Comparison of ENCODE assay signal across 26 cellular contexts in genomic region chr5:160961761-160962160, GRCh38.
"Had no signal": no experiment of that assay in that cellular context is flagged by ENCODE, and none has a peak within 500 bp of the region (broad histone marks: within the 10 kb centered on the region; RNA-seq: fewer than 3 reads in every experiment).

No MANE protein-coding gene starts in this region.

- ATAC-seq: left cardiac atrium; natural killer cell treated with Interleukin-12 subunit alpha and Interleukin-12 subunit beta and Interleukin-15 and Interleukin-18, amount 100 ng/mL, for 72 hours; T-helper 17 cell had no signal

- H3K4me3 Mint-ChIP-seq: activated CD4-positive, alpha-beta memory T cell treated with anti-CD3 and anti-CD28 coated beads for 36 hours; activated naive CD4-positive, alpha-beta T cell treated with anti-CD3 and anti-CD28 coated beads, Interleukin-2, amount 10 ng/mL, durations not matched to agents 7 days and 5 days; memory B cell; natural killer cell treated with Interleukin-12 subunit alpha and Interleukin-12 subunit beta and Interleukin-15 and Interleukin-18, amount 100 ng/mL, for 72 hours; T-helper 17 cell had no signal

- H3K27ac ChIP-seq: cardiac muscle cell, esophagus muscularis mucosa, neutrophil, ovary, prostate gland, spleen, thoracic aorta, upper lobe of left lung had no signal

- H3K36me3 ChIP-seq: cardiac muscle cell, esophagus muscularis mucosa, neutrophil, ovary, prostate gland, spleen, thoracic aorta, upper lobe of left lung had no signal

- DNase-seq: activated CD4-positive, alpha-beta memory T cell treated with anti-CD3 and anti-CD28 coated beads for 36 hours; activated CD4-positive, alpha-beta T cell treated with anti-CD3 and anti-CD28 coated beads for 48 hours; activated effector memory CD4-positive, alpha-beta T cell treated with anti-CD3 and anti-CD28 coated beads, Interleukin-2, amount 50 U/mL, for 16 hours; activated naive CD4-positive, alpha-beta T cell treated with anti-CD3 and anti-CD28 coated beads, Interleukin-2, amount 10 ng/mL, durations not matched to agents 7 days and 5 days; activated T-cell treated with anti-CD3 and anti-CD28 coated beads for 4 hours; amygdala; dermis blood vessel endothelial cell; effector memory CD4-positive, alpha-beta T cell; head of caudate nucleus; islet precursor cell; left cardiac atrium; ovary; spleen; stimulated activated CD4-positive, alpha-beta T cell treated with anti-CD3 and anti-CD28 coated beads, Interleukin-4, amount 100 ng/mL, for 1 hour; stimulated activated naive CD4-positive, alpha-beta T cell treated with Interleukin-2 at 50 U/mL for 16 hours; T-helper 17 cell; upper lobe of left lung had no signal

- H3K4me1 Mint-ChIP-seq: activated naive CD4-positive, alpha-beta T cell treated with anti-CD3 and anti-CD28 coated beads, Interleukin-2, amount 10 ng/mL, durations not matched to agents 7 days and 5 days; memory B cell; T-helper 17 cell had no signal

- H3K36me3 Mint-ChIP-seq: activated CD4-positive, alpha-beta memory T cell treated with anti-CD3 and anti-CD28 coated beads for 36 hours; activated naive CD4-positive, alpha-beta T cell treated with anti-CD3 and anti-CD28 coated beads, Interleukin-2, amount 10 ng/mL, durations not matched to agents 7 days and 5 days; memory B cell; natural killer cell treated with Interleukin-12 subunit alpha and Interleukin-12 subunit beta and Interleukin-15 and Interleukin-18, amount 100 ng/mL, for 72 hours had no signal

- H3K27me3 ChIP-seq: cardiac muscle cell, esophagus muscularis mucosa, neutrophil, ovary, spleen, upper lobe of left lung had no signal

- FAIRE-seq: endothelial cell of umbilical vein, frontal cortex had no signal

- H3K9me3 ChIP-seq: esophagus muscularis mucosa, neutrophil, ovary, prostate gland, spleen, thoracic aorta, upper lobe of left lung had no signal

- H3K27ac Mint-ChIP-seq: activated CD4-positive, alpha-beta memory T cell treated with anti-CD3 and anti-CD28 coated beads for 36 hours; activated naive CD4-positive, alpha-beta T cell treated with anti-CD3 and anti-CD28 coated beads, Interleukin-2, amount 10 ng/mL, durations not matched to agents 7 days and 5 days; memory B cell; natural killer cell treated with Interleukin-12 subunit alpha and Interleukin-12 subunit beta and Interleukin-15 and Interleukin-18, amount 100 ng/mL, for 72 hours; T-helper 17 cell had no signal

- H3K4me3 ChIP-seq: cardiac muscle cell, esophagus muscularis mucosa, ovary, prostate gland, spleen, thoracic aorta, upper lobe of left lung had no signal

- H3K9me3 Mint-ChIP-seq: activated CD4-positive, alpha-beta memory T cell treated with anti-CD3 and anti-CD28 coated beads for 36 hours; activated naive CD4-positive, alpha-beta T cell treated with anti-CD3 and anti-CD28 coated beads, Interleukin-2, amount 10 ng/mL, durations not matched to agents 7 days and 5 days; memory B cell had no signal

- H3K4me1 ChIP-seq: esophagus muscularis mucosa, prostate gland, spleen, upper lobe of left lung had no signal

- H3K27me3 Mint-ChIP-seq: activated naive CD4-positive, alpha-beta T cell treated with anti-CD3 and anti-CD28 coated beads, Interleukin-2, amount 10 ng/mL, durations not matched to agents 7 days and 5 days had no signal
